ENCODE assay signal across 11 cellular contexts in the genomic region with DNA sequence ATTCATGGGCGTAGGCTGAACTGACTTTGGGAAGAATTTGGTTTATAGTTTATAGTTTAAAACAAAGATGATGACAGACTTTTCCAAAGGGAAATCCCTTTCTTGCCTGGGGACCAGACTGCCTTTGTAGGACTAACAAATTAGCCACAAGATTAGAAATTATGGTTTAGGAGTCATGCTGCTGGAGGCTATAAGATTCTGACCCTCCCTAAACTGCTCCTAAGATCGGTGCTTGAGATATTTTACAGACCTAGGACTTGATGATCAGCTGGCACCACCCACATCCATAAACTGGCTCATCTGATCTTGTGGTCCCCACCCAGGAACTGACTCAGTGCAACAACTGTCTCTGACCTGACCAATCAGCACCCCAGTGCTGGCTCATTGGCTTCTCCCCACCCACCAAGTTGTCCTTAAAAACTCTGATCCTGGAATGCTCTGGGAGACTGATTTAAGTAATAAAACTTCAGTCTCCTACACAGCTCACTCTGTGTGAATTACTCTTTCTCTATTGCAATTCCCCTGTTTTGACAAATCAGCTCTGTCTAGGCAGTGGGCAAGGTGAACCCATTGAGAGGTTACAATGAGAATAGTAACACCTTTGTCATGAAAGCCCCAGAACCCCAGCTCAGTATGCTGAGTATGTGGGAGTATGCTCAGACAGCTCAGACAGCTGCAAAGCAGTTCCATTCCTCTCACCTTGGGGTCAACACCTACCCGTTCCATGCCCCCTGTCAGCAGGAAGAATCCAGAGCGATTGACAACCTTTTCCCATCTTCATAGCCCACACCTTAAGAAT. TPM values are rescaled to one million over a fixed set of nuclear protein-coding genes. Genes with fewer than 3 reads are reported as not detected.
DNase-seq lines count a peak whose midpoint lies in the region; ATAC-seq and TF ChIP-seq lines count a peak whose summit lies in the region.
"Had no signal": no experiment of that assay in that cellular context is flagged by ENCODE, and none has a peak within 500 bp of the region (broad histone marks: within the 10 kb centered on the region; RNA-seq: fewer than 3 reads in every experiment).

No MANE protein-coding gene starts in this region.

- peaks cover 13% of the 10 kb centered on the region for H3K4me1 ChIP-seq in MM.1S (ENCODE audit: low read length)
- H3K4me1 ChIP-seq in lower lobe of right lung = peaks cover 6% of the 10 kb centered on the region
- no peaks in the 10 kb centered on the region for H3K4me1 ChIP-seq in right lobe of liver

- H3K9me3 ChIP-seq in MM.1S (replicated peaks; ENCODE audit: insufficient read depth, low read length) (no peaks in the 10 kb centered on the region), lower lobe of right lung (peaks cover 8% of the 10 kb centered on the region), right lobe of liver (no peaks in the 10 kb centered on the region)

- H3K36me3 ChIP-seq in MM.1S (replicated peaks; ENCODE audit: insufficient read depth, low read length) (no peaks in the 10 kb centered on the region), lower lobe of right lung (no peaks in the 10 kb centered on the region), right lobe of liver (no peaks in the 10 kb centered on the region)

- H3K9me2 ChIP-seq in MM.1S (replicated peaks; ENCODE audit: insufficient read depth, low read length) = no peaks in the 10 kb centered on the region

- H4K20me1 ChIP-seq in MM.1S (ENCODE audit: insufficient read depth, low read length) = no peaks in the 10 kb centered on the region

- H3K27me3 ChIP-seq in MM.1S (replicated peaks; ENCODE audit: insufficient read depth, low read length) (no peaks in the 10 kb centered on the region), lower lobe of right lung (ENCODE audit: low read depth) (no peaks in the 10 kb centered on the region), right lobe of liver (no peaks in the 10 kb centered on the region)

- H3K27ac ChIP-seq in MM.1S (ENCODE audit: low read length) = no peak overlapping the region
- H3K27ac ChIP-seq in lower lobe of right lung = no peak overlapping the region
- no peak overlapping the region for H3K27ac ChIP-seq in right lobe of liver

- no peaks in the 10 kb centered on the region for H3K9me3 Mint-ChIP-seq in activated T-helper 1 cell treated with anti-CD3 and anti-CD28 coated beads, Interleukin-12 subunit alpha, Interleukin-12 subunit beta, Interleukin-2, Interleukin-4 antibody, amounts not matched to agents 30 ng/mL and 10 ng/mL and 1 ng/mL, durations not matched to agents 14 hours and 24 hours and 36 hours

- peaks cover 41% of the 10 kb centered on the region for H3K4me1 Mint-ChIP-seq in activated T-helper 1 cell treated with anti-CD3 and anti-CD28 coated beads, Interleukin-12 subunit alpha, Interleukin-12 subunit beta, Interleukin-2, Interleukin-4 antibody, amounts not matched to agents 30 ng/mL and 10 ng/mL and 1 ng/mL, durations not matched to agents 14 hours and 24 hours and 36 hours (ENCODE audit: low read depth)

- no peak overlapping the region for H3K4me2 ChIP-seq in MM.1S (ENCODE audit: low read depth, low read length)

- TF ChIP-seq POLR2A in right lobe of liver (IDR thresholded peaks at IDR 0.05) = no peak

- H2AFZ ChIP-seq in MM.1S (ENCODE audit: low read length) = no peak overlapping the region

- H3F3A ChIP-seq in MM.1S (ENCODE audit: insufficient read depth, low read length) = no peaks in the 10 kb centered on the region

- peak; percentile 81 for DNase-seq in AG10803 (ENCODE audit: low read depth)
- peak; percentile 74 for DNase-seq in HCEC 1CT
- DNase-seq in activated T-helper 1 cell treated with anti-CD3 and anti-CD28 coated beads, Interleukin-12 subunit alpha, Interleukin-12 subunit beta, Interleukin-2, Interleukin-4 antibody, amounts not matched to agents 30 ng/mL and 10 ng/mL and 1 ng/mL, durations not matched to agents 14 hours and 24 hours and 36 hours (ENCODE audit: low spot score) = no peak
- DNase-seq in glomerular visceral epithelial cell (ENCODE audit: extremely low spot score) = peak; percentile 37
- no peak for DNase-seq in MM.1S
- no peak for DNase-seq in lower lobe of right lung
- no peak for DNase-seq in right lobe of liver
- DNase-seq in posterior cingulate gyrus = no peak
- DNase-seq: naive B cell, NCI-H2029 treated with DMSO at 0.1 percent for 48 hours, SHP77 had no signal

- no peak overlapping the region for H3K4me3 Mint-ChIP-seq in activated T-helper 1 cell treated with anti-CD3 and anti-CD28 coated beads, Interleukin-12 subunit alpha, Interleukin-12 subunit beta, Interleukin-2, Interleukin-4 antibody, amounts not matched to agents 30 ng/mL and 10 ng/mL and 1 ng/mL, durations not matched to agents 14 hours and 24 hours and 36 hours
- H3K4me3 Mint-ChIP-seq: naive B cell had no signal

- no peaks in the 10 kb centered on the region for H3K79me2 ChIP-seq in MM.1S (ENCODE audit: low read length)

- ATAC-seq in lower lobe of right lung = no peak
- ATAC-seq in right lobe of liver = no peak

- no peak overlapping the region for H3K9ac ChIP-seq in MM.1S (ENCODE audit: low read length)

- intact Hi-C loops in activated T-helper 1 cell treated with anti-CD3 and anti-CD28 coated beads, Interleukin-12 subunit alpha, Interleukin-12 subunit beta, Interleukin-2, Interleukin-4 antibody, amounts not matched to agents 30 ng/mL and 10 ng/mL and 1 ng/mL, durations not matched to agents 14 hours and 24 hours and 36 hours (cut with micrococcal nuclease) = loop anchor here (1.0 to 5.0 kb wide), 2 partner anchors 19 to 83 kb away; no protein-coding TSS in a partner anchor
- intact Hi-C loops in lower lobe of right lung (cut with DNase I) = no loop called here
- intact Hi-C loops in right lobe of liver (cut with DNase I) = no loop called here
- intact Hi-C loops in posterior cingulate gyrus (cut with DNase I) = no loop called here

- TF ChIP-seq CTCF in AG10803 (conservative IDR thresholded peaks at IDR 0.05; ENCODE audit: low read length) (no peak), MM.1S (IDR thresholded peaks at IDR 0.05; ENCODE audit: low read length) (no peak), lower lobe of right lung (IDR thresholded peaks at IDR 0.05) (no peak), right lobe of liver (IDR thresholded peaks at IDR 0.05) (no peak)

- H3K4me3 ChIP-seq in AG10803 (ENCODE audit: low read length) (no peak overlapping the region), MM.1S (ENCODE audit: low read length) (no peak overlapping the region), lower lobe of right lung (no peak overlapping the region), right lobe of liver (no peak overlapping the region)

- H3K36me3 Mint-ChIP-seq in activated T-helper 1 cell treated with anti-CD3 and anti-CD28 coated beads, Interleukin-12 subunit alpha, Interleukin-12 subunit beta, Interleukin-2, Interleukin-4 antibody, amounts not matched to agents 30 ng/mL and 10 ng/mL and 1 ng/mL, durations not matched to agents 14 hours and 24 hours and 36 hours (ENCODE audit: low read depth) = peaks cover 3% of the 10 kb centered on the region
- H3K36me3 Mint-ChIP-seq: naive B cell had no signal

- no peaks in the 10 kb centered on the region for H3K27me3 Mint-ChIP-seq in activated T-helper 1 cell treated with anti-CD3 and anti-CD28 coated beads, Interleukin-12 subunit alpha, Interleukin-12 subunit beta, Interleukin-2, Interleukin-4 antibody, amounts not matched to agents 30 ng/mL and 10 ng/mL and 1 ng/mL, durations not matched to agents 14 hours and 24 hours and 36 hours (ENCODE audit: insufficient read depth)

- peak overlapping the region; percentile 14 for H3K27ac Mint-ChIP-seq in activated T-helper 1 cell treated with anti-CD3 and anti-CD28 coated beads, Interleukin-12 subunit alpha, Interleukin-12 subunit beta, Interleukin-2, Interleukin-4 antibody, amounts not matched to agents 30 ng/mL and 10 ng/mL and 1 ng/mL, durations not matched to agents 14 hours and 24 hours and 36 hours
- H3K27ac Mint-ChIP-seq: naive B cell had no signal

- WGBS in right lobe of liver (ENCODE audit: insufficient coverage, low coverage, low lambda C conversion rate, missing lambda C conversion rate) = 67% methylated on average over 3 of the region's 4 CpGs

RNA-seq across cellular contexts. Expression of a gene that starts 51.6 kb away (rescaled TPM):
- total RNA-seq in activated T-helper 1 cell treated with anti-CD3 and anti-CD28 coated beads, Interleukin-12 subunit alpha, Interleukin-12 subunit beta, Interleukin-2, Interleukin-4 antibody, amounts not matched to agents 30 ng/mL and 10 ng/mL and 1 ng/mL, durations not matched to agents 14 hours and 24 hours and 36 hours = 46.1 and 49.5 TPM in 2 replicates
- total RNA-seq in lower lobe of right lung (36.3 TPM), right lobe of liver (1 to 10 TPM; 3.6 to 9.4 (median 5.8) TPM)

Comparison
In these comparisons a context has a peak if more than half of its experiments do, and no peak if none do; other contexts are left out.
1. DNase-seq: peak in AG10803 (single experiment), HCEC 1CT (single experiment) and glomerular visceral epithelial cell (single experiment); none in activated T-helper 1 cell treated with anti-CD3 and anti-CD28 coated beads, Interleukin-12 subunit alpha, Interleukin-12 subunit beta, Interleukin-2, Interleukin-4 antibody, amounts not matched to agents 30 ng/mL and 10 ng/mL and 1 ng/mL, durations not matched to agents 14 hours and 24 hours and 36 hours (single experiment), MM.1S (single experiment), lower lobe of right lung (single experiment), right lobe of liver (0 of 3) and posterior cingulate gyrus (0 of 10).